10 cellular contexts compared by ENCODE assay signal in genomic region chr10:69316313-69317059, GRCh38. TPM values are rescaled to one million over a fixed set of nuclear protein-coding genes. Genes with fewer than 3 reads are reported as not detected.
DNase-seq lines count a peak whose midpoint lies in the region; TF ChIP-seq lines count a peak whose summit lies in the region.
"Had no signal": no experiment of that assay in that cellular context is flagged by ENCODE, and none has a peak within 500 bp of the region (broad histone marks: within the 10 kb centered on the region; RNA-seq: fewer than 3 reads in every experiment).

No MANE protein-coding gene starts in this region.

- in situ Hi-C loops in GM23248 (cut with MboI): no loop called here

- no peak overlapping the region for H3K9ac ChIP-seq in GM23248

- peak; percentile 70 for DNase-seq in GM23248
- peak; percentile 49 to 74 for DNase-seq in PC-9
- peak; percentile 62 for DNase-seq in epithelial cell of esophagus (ENCODE audit: low read depth)
- DNase-seq in skeletal muscle cell (ENCODE audit: low read depth): peak; percentile 48
- no peak for DNase-seq in NCI-H1436 (lab: John Stamatoyannopoulos, UW)
- DNase-seq in LoVo (ENCODE audit: low spot score): no peak
- DNase-seq in stimulated activated CD4-positive, alpha-beta T cell treated with anti-CD3 and anti-CD28 coated beads, Interleukin-12 subunit alpha, Interleukin-12 subunit beta, amount 100 ng/mL, for 4 hours: no peak
- no peak for DNase-seq in NCI-H69 (lab: John Stamatoyannopoulos, UW)
- DNase-seq: activated T-cell treated with anti-CD3 and anti-CD28 coated beads for 4 hours, KG1 had no signal

- BruUV-seq in PC-9 (replicated peaks; lab: Mats Ljungman, UMichigan): no TSS peak

- H3F3A ChIP-seq in GM23248 (ENCODE audit: insufficient read depth) (peaks cover 25% of the 10 kb centered on the region), PC-9 (ENCODE audit: insufficient read depth, low read depth) (peaks cover 37% of the 10 kb centered on the region)

- H3K9me3 ChIP-seq in GM23248 (ENCODE audit: low read depth) (no peaks in the 10 kb centered on the region), PC-9 (ENCODE audit: insufficient read depth, low read depth) (no peaks in the 10 kb centered on the region)

- H3K27me3 ChIP-seq in GM23248 (replicated peaks; ENCODE audit: insufficient read depth): no peaks in the 10 kb centered on the region
- no peaks in the 10 kb centered on the region for H3K27me3 ChIP-seq in PC-9 (ENCODE audit: insufficient read depth, low read depth)

- H3K9me2 ChIP-seq in GM23248 (ENCODE audit: insufficient read depth) (no peaks in the 10 kb centered on the region), PC-9 (ENCODE audit: insufficient read depth) (no peaks in the 10 kb centered on the region)

- H2AFZ ChIP-seq in GM23248 (0 out of 2 replicates have a peak overlapping the region, but pooled peaks have one; percentile 8), PC-9 (no peak overlapping the region)

- H3K36me3 ChIP-seq in GM23248 (ENCODE audit: low read depth): no peaks in the 10 kb centered on the region
- no peaks in the 10 kb centered on the region for H3K36me3 ChIP-seq in PC-9 (ENCODE audit: low read depth)

- CTCF ChIA-PET in PC-9 (lab: Charles Lee): interaction anchor here (0.6 to 1.4 kb wide), 2 partner anchors 29 to 150 kb away, joined by 3 to 6 read pairs; no protein-coding TSS in a partner anchor

- intact Hi-C loops in PC-9 (cut with micrococcal nuclease; ENCODE audit: unreplicated experiment): loop anchor here (5.0 kb wide), 2 partner anchors 54 to 84 kb away; no protein-coding TSS in a partner anchor

- H3K27ac ChIP-seq in GM23248 (peak overlapping the region; percentile 20; the same call in 1 of the 2 replicates), PC-9 (peak overlapping the region; percentile 73)

- WGBS in GM23248 (ENCODE audit: low coverage in 1 of 2, low lambda C conversion rate in 2 of 2, missing lambda C conversion rate in 2 of 2), 2 experiments: 65 to 72% methylated on average over 6 of the region's 6 CpGs

- H3K4me2 ChIP-seq in GM23248 (ENCODE audit: unreplicated experiment): peak overlapping the region; percentile 12
- peak overlapping the region; percentile 95 for H3K4me2 ChIP-seq in PC-9

- no peak overlapping the region for H3K4me3 ChIP-seq in GM23248
- H3K4me3 ChIP-seq in PC-9: no peak overlapping the region
- no peak overlapping the region for H3K4me3 ChIP-seq in epithelial cell of esophagus (ENCODE audit: low read length)
- no peak overlapping the region for H3K4me3 ChIP-seq in skeletal muscle cell (ENCODE audit: low read depth, low read length)

- no peak for TF ChIP-seq CTCF in PC-9 (conservative IDR thresholded peaks at IDR 0.05)
- TF ChIP-seq CTCF in epithelial cell of esophagus (IDR thresholded peaks at IDR 0.05; ENCODE audit: insufficient read depth, low read depth, low read length, missing control alignments): no peak

- H3K79me2 ChIP-seq in GM23248 (ENCODE audit: insufficient read depth) (peaks cover 28% of the 10 kb centered on the region), PC-9 (ENCODE audit: low read depth) (peaks cover 28% of the 10 kb centered on the region)

- H4K20me1 ChIP-seq in GM23248 (ENCODE audit: insufficient read depth) (peaks cover 4% of the 10 kb centered on the region; the same call in 1 of the 2 replicates), PC-9 (ENCODE audit: insufficient read depth) (no peaks in the 10 kb centered on the region)

- H3K4me1 ChIP-seq in GM23248 (ENCODE audit: insufficient read depth): peaks cover 26% of the 10 kb centered on the region
- H3K4me1 ChIP-seq in PC-9 (replicated peaks; ENCODE audit: insufficient read depth): peaks cover 55% of the 10 kb centered on the region

- POLR2A ChIA-PET in PC-9 (lab: Charles Lee; ENCODE audit: unreplicated experiment): interaction anchor here (0.7 kb wide), 1 partner anchor 33 kb away, joined by 9 read pairs; no protein-coding TSS in a partner anchor

RNA-seq across cellular contexts. Expression of gene HK1, which starts 38.2 kb away (rescaled TPM):
- total RNA-seq in GM23248 (2014; rRNA removed; shearing (Covaris generic)): 96.6 and 99.4 TPM in 2 replicates
- polyA plus RNA-seq in GM23248 (2016; fragmentation: Nextera tagmentation; extraction: Ambion mirVana): 134 and 137 TPM in 2 replicates
- total RNA-seq in PC-9 (2021): 128 and 140 TPM in 2 replicates

Comparison
In these comparisons a context has a peak if more than half of its experiments do, and no peak if none do; other contexts are left out.
1. DNase-seq: peak in GM23248 (single experiment), PC-9 (2 of 2), epithelial cell of esophagus (single experiment) and skeletal muscle cell (single experiment); none in NCI-H1436 (single experiment), LoVo (single experiment), stimulated activated CD4-positive, alpha-beta T cell treated with anti-CD3 and anti-CD28 coated beads, Interleukin-12 subunit alpha, Interleukin-12 subunit beta, amount 100 ng/mL, for 4 hours (single experiment) and NCI-H69 (single experiment).